Comparison of ENCODE assay signal across 1 cellular context in genomic region chr3:66481071-66482001, GRCh38.
A peak's percentile ranks its signal among the peaks of the same experiment; 100 is the strongest.
TF ChIP-seq lines count a peak whose summit lies in the region.

No MANE protein-coding gene starts in this region.

TF ChIP-seq in HepG2, 621 proteins besides CTCF, POLR2A, EP300 and RAD21 (continued from another document and continues in another):
- TF ChIP-seq HMGXB4 (CRISPR knock-in tag; IDR thresholded peaks at IDR 0.05; ENCODE audit: borderline replicate concordance in 1 of 2, low read depth in 1 of 2) (peak; percentile 31 to 52; a peak in 3 of 4 replicates), SOX6 (IDR thresholded peaks at IDR 0.05) (no peak), SOX6 (CRISPR knock-in tag; IDR thresholded peaks at IDR 0.05) (peak; percentile 99), THRA (CRISPR knock-in tag; IDR thresholded peaks at IDR 0.05; ENCODE audit: borderline replicate concordance) (peak; percentile 86), ZEB1 (IDR thresholded peaks at IDR 0.05; ENCODE audit: insufficient replicate concordance, low read depth) (peak; percentile 81), ZNF589 (CRISPR knock-in tag; conservative IDR thresholded peaks at IDR 0.05) (no peak; the same call in 1 of the 2 replicates), RBAK (CRISPR knock-in tag; IDR thresholded peaks at IDR 0.05) (no peak), TEF (CRISPR knock-in tag; IDR thresholded peaks at IDR 0.05) (no peak), FOSL2 (CRISPR knock-in tag; IDR thresholded peaks at IDR 0.05) (peak; percentile 89), ZFP36L2 (CRISPR knock-in tag; IDR thresholded peaks at IDR 0.05) (no peak), SNAPC4 (CRISPR knock-in tag; IDR thresholded peaks at IDR 0.05) (no peak), SMAD9 (CRISPR knock-in tag; IDR thresholded peaks at IDR 0.05) (no peak), IRF1 (CRISPR knock-in tag; IDR thresholded peaks at IDR 0.05; ENCODE audit: low read depth) (no peak), ZNF30 (CRISPR knock-in tag; IDR thresholded peaks at IDR 0.05) (no peak), LBX2 (CRISPR knock-in tag; IDR thresholded peaks at IDR 0.05; ENCODE audit: borderline replicate concordance) (no peak), ZSCAN25 (CRISPR knock-in tag; IDR thresholded peaks at IDR 0.05) (peak; percentile 57; the same call in 1 of the 2 replicates), TARDBP (CRISPR knock-in tag; IDR thresholded peaks at IDR 0.05) (peak; percentile 98), ZSCAN22 (CRISPR knock-in tag; IDR thresholded peaks at IDR 0.05) (no peak; the same call in 1 of the 2 replicates), NBN (conservative IDR thresholded peaks at IDR 0.05) (no peak), ZNF552 (CRISPR knock-in tag; IDR thresholded peaks at IDR 0.05; ENCODE audit: borderline replicate concordance) (peak; percentile 65; the same call in 1 of the 2 replicates), ZBTB33 (CRISPR knock-in tag; IDR thresholded peaks at IDR 0.05) (peak; percentile 71), TBP (CRISPR knock-in tag; IDR thresholded peaks at IDR 0.05) (no peak), THAP8 (CRISPR knock-in tag; IDR thresholded peaks at IDR 0.05; ENCODE audit: borderline replicate concordance) (no peak), ZNF34 (CRISPR knock-in tag; IDR thresholded peaks at IDR 0.05; ENCODE audit: borderline replicate concordance) (peak; percentile 76; the same call in 1 of the 2 replicates), YEATS2 (CRISPR knock-in tag; IDR thresholded peaks at IDR 0.05; ENCODE audit: borderline replicate concordance) (peak; percentile 59; the same call in 1 of the 2 replicates), ZIK1 (CRISPR knock-in tag; IDR thresholded peaks at IDR 0.05; ENCODE audit: borderline replicate concordance, low read depth) (peak; percentile 74; the same call in 1 of the 2 replicates), FLYWCH1 (CRISPR knock-in tag; IDR thresholded peaks at IDR 0.05) (no peak), TIGD3 (CRISPR knock-in tag; IDR thresholded peaks at IDR 0.05; ENCODE audit: borderline replicate concordance) (no peak), CC2D1A (CRISPR knock-in tag; IDR thresholded peaks at IDR 0.05) (no peak), ZNF446 (CRISPR knock-in tag; IDR thresholded peaks at IDR 0.05) (no peak), AFF4 (CRISPR knock-in tag; IDR thresholded peaks at IDR 0.05) (no peak), BRD4 (CRISPR knock-in tag; IDR thresholded peaks at IDR 0.05) (peak; percentile 80), NCOA2 (CRISPR knock-in tag; IDR thresholded peaks at IDR 0.05) (peak; percentile 99), ZNF772 (CRISPR knock-in tag; IDR thresholded peaks at IDR 0.05) (peak; percentile 96), NFE2L2 (IDR thresholded peaks at IDR 0.05; ENCODE audit: low read length) (no peak; the same call in 1 of the 2 replicates), ZBTB49 (CRISPR knock-in tag; IDR thresholded peaks at IDR 0.05; ENCODE audit: borderline replicate concordance) (peak; percentile 45; the same call in 1 of the 2 replicates)
